ENCODE assay signal across 8 cellular contexts in the genomic region with DNA sequence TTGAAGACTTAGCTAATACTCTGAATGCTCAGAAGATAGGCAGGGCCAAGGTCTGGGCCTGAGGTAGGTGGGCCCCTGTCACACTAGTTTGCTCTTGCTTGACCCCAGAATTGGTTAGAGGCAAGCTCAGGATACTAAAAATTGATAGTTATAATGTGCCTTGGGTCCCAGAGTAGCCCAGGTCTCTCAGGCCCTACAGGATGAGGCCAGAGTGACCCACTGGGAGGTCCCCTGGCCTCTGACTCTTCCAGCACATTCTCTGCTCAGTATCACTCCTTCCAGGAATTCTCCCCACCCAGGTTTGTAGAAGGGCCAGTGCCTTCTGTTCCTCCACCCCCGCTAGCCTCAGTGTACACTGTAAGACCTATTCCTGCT. TPM values are rescaled to one million over a fixed set of nuclear protein-coding genes. Genes with fewer than 3 reads are reported as not detected.
DNase-seq lines count a peak whose midpoint lies in the region; ATAC-seq and TF ChIP-seq lines count a peak whose summit lies in the region.

No MANE protein-coding gene starts in this region.

- H4K20me1 ChIP-seq in PC-9 (ENCODE audit: insufficient read depth) = no peaks in the 10 kb centered on the region

- H4K8ac ChIP-seq in neuronal stem cell (ENCODE audit: low read depth, low read length) = no peak overlapping the region

- peaks cover 6% of the 10 kb centered on the region for H3K79me2 ChIP-seq in PC-9 (ENCODE audit: low read depth)

- H4K91ac ChIP-seq in neuronal stem cell (ENCODE audit: low read depth, low read length, poor library complexity) = no peak overlapping the region

- 0 out of 2 replicates have a peak, but pooled peaks cover 5% of the 10 kb centered on the region for H3K4me1 ChIP-seq in PC-9 (replicated peaks; ENCODE audit: insufficient read depth)
- no peaks in the 10 kb centered on the region for H3K4me1 ChIP-seq in endocrine pancreas (ENCODE audit: control insufficient read depth, insufficient read depth, low read length)
- peaks cover 28 to 32% of the 10 kb centered on the region in 2 donors for H3K4me1 ChIP-seq in neuronal stem cell (ENCODE audit: control insufficient read depth in 2 of 2, insufficient read depth in 1 of 2, low read depth in 1 of 2, low read length in 2 of 2)

- peak overlapping the region; percentile 66 for H3K9ac ChIP-seq in endocrine pancreas (ENCODE audit: control insufficient read depth, insufficient read depth, low read length)
- H3K9ac ChIP-seq in neuronal stem cell (ENCODE audit: low read depth, low read length, poor library complexity) = no peak overlapping the region

- no peaks in the 10 kb centered on the region for H3F3A ChIP-seq in PC-9 (ENCODE audit: insufficient read depth, low read depth)

- CTCF ChIA-PET in PC-9 (lab: Charles Lee) = interaction anchor here (0.7 kb wide), 1 partner anchor 506 kb away, joined by 3 read pairs; no protein-coding TSS in a partner anchor

- H3K9me3 ChIP-seq in PC-9 (ENCODE audit: insufficient read depth, low read depth) = no peaks in the 10 kb centered on the region
- no peaks in the 10 kb centered on the region for H3K9me3 ChIP-seq in endocrine pancreas (ENCODE audit: control insufficient read depth, low read length)
- peaks cover 0 to 2% of the 10 kb centered on the region in 2 donors for H3K9me3 ChIP-seq in neuronal stem cell (replicated peaks in 1 of 2; ENCODE audit: control insufficient read depth in 2 of 2, insufficient read depth in 1 of 2, low read depth in 1 of 2, low read length in 2 of 2)

- no peak overlapping the region for H3K14ac ChIP-seq in neuronal stem cell (ENCODE audit: low read length)

- no peak overlapping the region for H2BK12ac ChIP-seq in neuronal stem cell (ENCODE audit: low read length)

- H3K27ac ChIP-seq in C4-2B (peak overlapping the region; percentile 70), PC-9 (no peak overlapping the region), neuronal stem cell (replicated peaks; ENCODE audit: low read length) (no peak overlapping the region)

- POLR2A ChIA-PET in PC-9 (lab: Charles Lee; ENCODE audit: unreplicated experiment) = interaction anchor here (1.3 kb wide), 1 partner anchor 78 kb away, joined by 4 read pairs; no protein-coding TSS in a partner anchor

- no peak overlapping the region for H3K18ac ChIP-seq in neuronal stem cell (ENCODE audit: low read length)

- H3K4ac ChIP-seq in neuronal stem cell (ENCODE audit: low read length) = no peak overlapping the region

- TF ChIP-seq CTCF in C4-2B (conservative IDR thresholded peaks at IDR 0.05) = no peak
- no peak for TF ChIP-seq CTCF in PC-9 (conservative IDR thresholded peaks at IDR 0.05)

- intact Hi-C loops in PC-9 (cut with micrococcal nuclease; ENCODE audit: unreplicated experiment) = loop anchor here (2.0 to 10.0 kb wide), 3 partner anchors 67 to 276 kb away; no protein-coding TSS in a partner anchor

- peaks cover 11% of the 10 kb centered on the region for H3K79me1 ChIP-seq in neuronal stem cell (ENCODE audit: low read depth, low read length)

- ATAC-seq in HG02840 (IDR thresholded peaks at IDR 0.05; ENCODE audit: low FRiP score, unreplicated experiment) = no peak
- no peak for ATAC-seq in HG02970 (IDR thresholded peaks at IDR 0.05; ENCODE audit: low FRiP score, unreplicated experiment)

- WGBS in neuronal stem cell (ENCODE audit: extremely low coverage in 2 of 2, insufficient read length in 2 of 2, insufficient replicate concordance in 1 of 2), 2 donors = no CpG with 5 or more reads among the region's 1 CpG

- H2AFZ ChIP-seq in PC-9 (no peak overlapping the region), neuronal stem cell (ENCODE audit: low read length) (peak overlapping the region; percentile 96)

- peak overlapping the region; percentile 8 for H2AK5ac ChIP-seq in neuronal stem cell (ENCODE audit: low read depth, low read length)

- no peak for DNase-seq in PC-9
- no peak for DNase-seq in neuronal stem cell (ENCODE audit: low spot score)
- DNase-seq in AG08395 (ENCODE audit: low spot score) = no peak
- DNase-seq in cerebellum (ENCODE audit: low spot score) = no peak

- peak overlapping the region; percentile 49; the same call in 1 of the 2 replicates for H3K4me3 ChIP-seq in PC-9
- H3K4me3 ChIP-seq in endocrine pancreas (ENCODE audit: control insufficient read depth, insufficient read depth, low read length) = no peak overlapping the region
- H3K4me3 ChIP-seq in neuronal stem cell (ENCODE audit: low read length in 2 of 2) = peak overlapping the region in 1 of 2 donors; percentile 86

- peak overlapping the region; percentile 64 for H3K4me2 ChIP-seq in PC-9
- peak overlapping the region; percentile 92 for H3K4me2 ChIP-seq in neuronal stem cell (ENCODE audit: insufficient read depth, low read length, poor library complexity, severe bottlenecking)

- H3K36me3 ChIP-seq in PC-9 (ENCODE audit: low read depth) (no peaks in the 10 kb centered on the region), endocrine pancreas (ENCODE audit: control insufficient read depth, insufficient read depth, low read length) (no peaks in the 10 kb centered on the region), neuronal stem cell (replicated peaks in 1 of 2; ENCODE audit: control insufficient read depth in 2 of 2, insufficient read depth in 2 of 2, low read length in 2 of 2) (peaks cover 13 to 17% of the 10 kb centered on the region in 2 donors)

- H3K27me3 ChIP-seq in PC-9 (ENCODE audit: insufficient read depth, low read depth) (no peaks in the 10 kb centered on the region), endocrine pancreas (ENCODE audit: control insufficient read depth, insufficient read depth, low read length) (no peaks in the 10 kb centered on the region), neuronal stem cell (ENCODE audit: control insufficient read depth in 3 of 3, insufficient read depth in 3 of 3, low read depth in 1 of 3, low read length in 3 of 3) (peaks cover 0 to 2% (median 0%) of the 10 kb centered on the region in 3 experiments)

- peak overlapping the region; percentile 6 for H2BK15ac ChIP-seq in neuronal stem cell (ENCODE audit: low read length)

- no peaks in the 10 kb centered on the region for H3K9me2 ChIP-seq in PC-9 (ENCODE audit: insufficient read depth)

- H2BK5ac ChIP-seq in neuronal stem cell (ENCODE audit: low read length) = peak overlapping the region; percentile 27

- BruUV-seq in PC-9 (replicated peaks; lab: Mats Ljungman, UMichigan) = no TSS peak

- H3K23ac ChIP-seq in neuronal stem cell (ENCODE audit: low read depth, low read length, poor library complexity) = peak overlapping the region; percentile 82

- no peak overlapping the region for H2BK120ac ChIP-seq in neuronal stem cell (ENCODE audit: low read depth, low read length)

RNA-seq across cellular contexts. Expression of a gene that starts 0.7 kb away (rescaled TPM):
- total RNA-seq in PC-9 (2021) = 13.1 and 15.3 TPM in 2 replicates
- 44.7 TPM for polyA plus RNA-seq in neuronal stem cell (2013, experiment 1 of 2)
- 43.9 TPM for polyA plus RNA-seq in neuronal stem cell (2013, experiment 2 of 2)
- 11.0 TPM for total RNA-seq in cerebellum

RNA-seq across cellular contexts. Expression of a gene that starts 4.6 kb away (rescaled TPM):
- total RNA-seq in PC-9 (2021) (17.8 and 24.0 TPM in 2 replicates), cerebellum (14.4 TPM)
- polyA plus RNA-seq in neuronal stem cell (2013, experiment 1 of 2) = 17.1 TPM
- polyA plus RNA-seq in neuronal stem cell (2013, experiment 2 of 2) = 16.2 TPM

RNA-seq across cellular contexts. Expression of a gene that starts 37.9 kb away (rescaled TPM):
- total RNA-seq in PC-9 (2021) (230 and 238 TPM in 2 replicates), cerebellum (79.4 TPM)
- 91.9 TPM for polyA plus RNA-seq in neuronal stem cell (2013, experiment 1 of 2)
- 91.3 TPM for polyA plus RNA-seq in neuronal stem cell (2013, experiment 2 of 2)

RNA-seq across cellular contexts. Expression of a gene that starts 50.1 kb away (rescaled TPM):
- total RNA-seq in PC-9 (2021) (72.1 TPM in 2 replicates), cerebellum (35.7 TPM)
- polyA plus RNA-seq in neuronal stem cell (2013, experiment 1 of 2) = 22.3 TPM
- 21.3 TPM for polyA plus RNA-seq in neuronal stem cell (2013, experiment 2 of 2)
